10 cellular contexts compared by ENCODE assay signal in the genomic region with DNA sequence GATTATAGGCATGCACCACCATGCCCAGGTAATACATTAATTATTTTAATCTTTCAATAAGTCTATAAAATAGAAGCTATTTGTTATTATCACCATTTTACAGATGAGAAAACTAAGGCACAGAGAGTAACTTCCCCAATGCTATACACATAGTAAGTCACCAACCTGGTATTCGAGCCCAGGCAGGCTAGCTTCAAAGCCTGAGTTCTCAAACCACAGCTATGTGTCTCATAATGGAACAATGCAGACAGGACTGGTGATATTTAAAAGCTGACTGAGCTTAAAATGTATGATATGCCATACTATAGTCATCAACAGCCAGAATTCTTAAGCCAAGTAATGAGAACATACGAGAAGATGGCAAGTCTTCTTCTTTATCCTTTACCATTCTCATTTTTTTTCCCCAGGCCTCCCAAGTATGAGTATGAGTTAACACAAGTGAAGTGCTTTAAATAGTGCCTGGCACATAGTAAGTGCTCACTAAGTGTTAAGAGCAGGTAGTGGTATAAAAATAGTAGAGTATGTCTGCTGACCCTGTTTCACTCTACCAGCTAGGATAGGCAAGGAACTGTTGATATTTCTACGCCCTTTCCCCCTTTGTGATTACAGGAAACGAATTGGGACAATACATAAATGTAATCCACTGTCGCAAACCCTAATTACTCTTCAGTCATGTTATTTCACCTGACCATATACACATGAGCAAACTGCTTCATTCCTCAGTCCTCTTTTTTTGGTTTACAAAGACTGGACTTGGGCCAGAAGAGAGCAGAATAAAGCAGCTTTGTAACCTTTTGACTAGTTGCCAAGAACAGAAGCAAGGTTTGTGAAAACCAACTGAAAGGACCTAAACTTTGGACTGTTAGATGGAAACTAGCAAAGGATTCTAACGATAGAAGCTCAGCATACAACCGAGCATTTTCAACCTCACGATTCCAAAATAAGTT. TPM values are rescaled to one million over a fixed set of nuclear protein-coding genes. Genes with fewer than 3 reads are reported as not detected.
DNase-seq lines count a peak whose midpoint lies in the region; ATAC-seq and TF ChIP-seq lines count a peak whose summit lies in the region.
"Had no signal": no experiment of that assay in that cellular context is flagged by ENCODE, and none has a peak within 500 bp of the region (broad histone marks: within the 10 kb centered on the region; RNA-seq: fewer than 3 reads in every experiment).

No MANE protein-coding gene starts in this region.

- peaks cover 7 to 16% of the 10 kb centered on the region in 2 experiments for H3K4me1 ChIP-seq in HCT116 (ENCODE audit: control insufficient read depth in 1 of 2, insufficient read depth in 2 of 2, low read length in 2 of 2)
- H3K4me1 ChIP-seq in heart left ventricle, result peaks cover 0 to 47% (median 24%) of the 10 kb centered on the region in 12 donors
- peaks cover 43 to 52% of the 10 kb centered on the region in 2 donors for H3K4me1 ChIP-seq in gastrocnemius medialis
- H3K4me1 ChIP-seq in CD8-positive, alpha-beta memory T cell (ENCODE audit: insufficient read depth, low read length), result no peaks in the 10 kb centered on the region

- no peaks in the 10 kb centered on the region for H4K20me1 ChIP-seq in HCT116 (ENCODE audit: insufficient read depth)

- no peaks in the 10 kb centered on the region for H3K9me3 ChIP-seq in HCT116 (ENCODE audit: control insufficient read depth in 1 of 2, insufficient read depth in 1 of 2, low read depth in 1 of 2, low read length in 2 of 2)
- no peaks in the 10 kb centered on the region for H3K9me3 ChIP-seq in heart left ventricle
- no peaks in the 10 kb centered on the region for H3K9me3 ChIP-seq in gastrocnemius medialis
- no peaks in the 10 kb centered on the region for H3K9me3 ChIP-seq in CD8-positive, alpha-beta memory T cell (ENCODE audit: low read length)
- H3K9me3 ChIP-seq: sigmoid colon had no signal

- TF ChIP-seq POLR2A in HCT116 (IDR thresholded peaks at IDR 0.05; ENCODE audit: borderline replicate concordance, extremely low read depth, insufficient read depth, insufficient read length), result no peak
- no peak for TF ChIP-seq POLR2A in heart left ventricle (IDR thresholded peaks at IDR 0.05)
- no peak for TF ChIP-seq POLR2A in gastrocnemius medialis (IDR thresholded peaks at IDR 0.05)

- DNase-seq in HCT116 (ENCODE audit: low read depth, low spot score) (peak; percentile 8), amniotic epithelial cell (ENCODE audit: low read depth) (peak; percentile 82), heart left ventricle (no peak), gastrocnemius medialis (no peak), mucosa of gallbladder (ENCODE audit: low spot score) (no peak), MV-4-11 (lab: John Stamatoyannopoulos, UW) (no peak)
- no peak for DNase-seq in CD8-positive, alpha-beta memory T cell
- DNase-seq: activated CD4-positive, alpha-beta memory T cell treated with anti-CD3 and anti-CD28 coated beads, Interleukin-2, amount 10 ng/mL, durations not matched to agents 7 days and 5 days; sigmoid colon had no signal

- H3K36me3 ChIP-seq in HCT116 (ENCODE audit: control insufficient read depth in 1 of 2, insufficient read depth in 2 of 2, low read length in 2 of 2) (no peaks in the 10 kb centered on the region; a peak in 1 of 4 replicates), heart left ventricle (peaks cover 0 to 19% (median 13%) of the 10 kb centered on the region in 9 donors), gastrocnemius medialis (no peaks in the 10 kb centered on the region)
- H3K36me3 ChIP-seq in CD8-positive, alpha-beta memory T cell (ENCODE audit: insufficient read depth, low read length), result no peaks in the 10 kb centered on the region

- no peak overlapping the region for H3K9ac ChIP-seq in HCT116 (ENCODE audit: low read length)

- 44 to 60% (median 53%) methylated on average over 8 of the region's 8 CpGs for WGBS in heart left ventricle, 4 donors

- no peaks in the 10 kb centered on the region for H3K9me2 ChIP-seq in HCT116 (ENCODE audit: insufficient read depth)

- ATAC-seq in HCT116 (peak; percentile 75), heart left ventricle (peak; percentile 34 to 88 (median 81)), gastrocnemius medialis (peak; percentile 47 to 68), HG02763 (IDR thresholded peaks at IDR 0.05; ENCODE audit: unreplicated experiment) (no peak)

- CTCF ChIA-PET in HCT116 (lab: Charles Lee), result interaction anchor here (0.6 to 1.9 kb wide), 4 partner anchors 9 to 130 kb away, joined by 3 to 7 read pairs (median 4); partner anchors contain the start of gene EYA3
- CTCF ChIA-PET in CD8-positive, alpha-beta memory T cell (lab: Charles Lee), result interaction anchor here (1.7 to 2.5 kb wide), 3 partner anchors 9 to 218 kb away, joined by 3 to 9 read pairs (median 7); partner anchors contain the start of gene EYA3

- no peak overlapping the region for H3K4me3 Mint-ChIP-seq in CD8-positive, alpha-beta memory T cell
- H3K4me3 Mint-ChIP-seq: activated CD4-positive, alpha-beta memory T cell treated with anti-CD3 and anti-CD28 coated beads, Interleukin-2, amount 10 ng/mL, durations not matched to agents 7 days and 5 days had no signal

- peak overlapping the region in 1 of 8 donors; percentile 71 for H3K27ac Mint-ChIP-seq in CD8-positive, alpha-beta memory T cell
- H3K27ac Mint-ChIP-seq: activated CD4-positive, alpha-beta memory T cell treated with anti-CD3 and anti-CD28 coated beads, Interleukin-2, amount 10 ng/mL, durations not matched to agents 7 days and 5 days had no signal

- intact Hi-C loops in HCT116 (cut with micrococcal nuclease), result no loop called here
- intact Hi-C loops in heart left ventricle (cut with DNase I), result no loop called here
- intact Hi-C loops in gastrocnemius medialis (cut with DNase I; ENCODE audit: low total_unique reads), result no loop called here

- RAD21 ChIA-PET in HCT116 (lab: Charles Lee; ENCODE audit: low non-redundant PET in 1 of 2, low total read pairs in 2 of 2, uncharacterized antibody in 2 of 2, unreplicated experiment in 2 of 2), result no interaction called here

- H3K27ac ChIP-seq in HCT116 (ENCODE audit: low read depth, low read length), result no peak overlapping the region; the same call in 1 of the 2 replicates
- H3K27ac ChIP-seq in heart left ventricle, result peak overlapping the region in 11 of 12 donors; percentile 46 to 81 (median 62)
- peak overlapping the region; percentile 50 to 81 (median 66) for H3K27ac ChIP-seq in gastrocnemius medialis
- H3K27ac ChIP-seq in CD8-positive, alpha-beta memory T cell (ENCODE audit: low read depth, low read length), result no peak overlapping the region
- H3K27ac ChIP-seq: sigmoid colon had no signal

- H3K27me3 ChIP-seq in HCT116 (ENCODE audit: insufficient read depth, low read length), result no peaks in the 10 kb centered on the region
- no peaks in the 10 kb centered on the region for H3K27me3 ChIP-seq in heart left ventricle
- no peaks in the 10 kb centered on the region for H3K27me3 ChIP-seq in gastrocnemius medialis
- no peaks in the 10 kb centered on the region for H3K27me3 ChIP-seq in CD8-positive, alpha-beta memory T cell (ENCODE audit: insufficient read depth, low read length, poor library complexity, severe bottlenecking)
- H3K27me3 ChIP-seq: sigmoid colon had no signal

- POLR2A ChIA-PET in HCT116 (lab: Charles Lee), result no interaction called here
- POLR2A ChIA-PET in CD8-positive, alpha-beta memory T cell (lab: Charles Lee), result no interaction called here

- TF ChIP-seq RAD21 in HCT116 (IDR thresholded peaks at IDR 0.05; ENCODE audit: low read depth), result no peak

- H3K36me3 Mint-ChIP-seq in CD8-positive, alpha-beta memory T cell, result peaks cover 0 to 38% (median 4%) of the 10 kb centered on the region in 3 donors

- H3K9me3 Mint-ChIP-seq in CD8-positive, alpha-beta memory T cell, result no peaks in the 10 kb centered on the region
- H3K9me3 Mint-ChIP-seq: activated CD4-positive, alpha-beta memory T cell treated with anti-CD3 and anti-CD28 coated beads, Interleukin-2, amount 10 ng/mL, durations not matched to agents 7 days and 5 days had no signal

- in situ Hi-C loops in gastrocnemius medialis (cut with MboI; ENCODE audit: low sequenced_read_pairs in 4 of 4), result no loop called here

- no peak for TF ChIP-seq CTCF in HCT116 (IDR thresholded peaks at IDR 0.05 in 2 of 3, conservative IDR thresholded peaks at IDR 0.05 in 1 of 3; ENCODE audit: borderline replicate concordance in 1 of 3, insufficient read depth in 1 of 3, low read depth in 2 of 3, low read length in 2 of 3)
- no peak for TF ChIP-seq CTCF in heart left ventricle (IDR thresholded peaks at IDR 0.05)
- no peak for TF ChIP-seq CTCF in gastrocnemius medialis (IDR thresholded peaks at IDR 0.05 in 4 of 5, conservative IDR thresholded peaks at IDR 0.05 in 1 of 5)

- no TSS peak for BruUV-seq in HCT116 (replicated peaks; lab: Mats Ljungman, UMichigan)

- H3K27me3 Mint-ChIP-seq in CD8-positive, alpha-beta memory T cell, result no peaks in the 10 kb centered on the region
- H3K27me3 Mint-ChIP-seq: activated CD4-positive, alpha-beta memory T cell treated with anti-CD3 and anti-CD28 coated beads, Interleukin-2, amount 10 ng/mL, durations not matched to agents 7 days and 5 days had no signal

- peak overlapping the region; percentile 5; the same call in 1 of the 2 replicates for H3K4me2 ChIP-seq in HCT116 (ENCODE audit: low read length)

- H3K4me3 ChIP-seq in HCT116 (replicated peaks in 1 of 2; ENCODE audit: low read depth in 1 of 2, low read length in 2 of 2), result no peak overlapping the region
- H3K4me3 ChIP-seq in heart left ventricle, result no peak overlapping the region
- H3K4me3 ChIP-seq in gastrocnemius medialis, result no peak overlapping the region
- H3K4me3 ChIP-seq in CD8-positive, alpha-beta memory T cell (ENCODE audit: low read length), result no peak overlapping the region
- H3K4me3 ChIP-seq: sigmoid colon had no signal

- H3K79me2 ChIP-seq in HCT116 (ENCODE audit: insufficient read depth, low read length), result peaks cover 85% of the 10 kb centered on the region

- peaks cover 14 to 46% (median 33%) of the 10 kb centered on the region in 3 donors for H3K4me1 Mint-ChIP-seq in CD8-positive, alpha-beta memory T cell

- no peak overlapping the region for H2AFZ ChIP-seq in HCT116 (ENCODE audit: low read depth, low read length, poor library complexity, severe bottlenecking)

TF ChIP-seq in HCT116, 20 proteins besides CTCF, POLR2A, EP300 and RAD21 (continues in another document):
- TF ChIP-seq SIN3A (IDR thresholded peaks at IDR 0.05; ENCODE audit: low read depth) (no peak), EZH2 (IDR thresholded peaks at IDR 0.05) (no peak), SRF (IDR thresholded peaks at IDR 0.05; ENCODE audit: low read depth) (no peak), ZNF274 (IDR thresholded peaks at IDR 0.05; ENCODE audit: low read depth, low read length) (no peak), CEBPB (IDR thresholded peaks at IDR 0.05; ENCODE audit: low read depth) (no peak)

RNA-seq across cellular contexts. Expression of gene EYA3, which starts 9.5 kb away (rescaled TPM):
- total RNA-seq in HCT116 (2021; ENCODE audit: unreplicated experiment) (25.9 TPM), heart left ventricle (10 to 100 TPM; 13.3 to 23.3 (median 18.8) TPM), gastrocnemius medialis (10 to 100 TPM in 3 of 4 donors, 1 to 10 TPM in 1; 9.2 to 19.5 (median 15.4) TPM), mucosa of gallbladder (19.0 TPM)
- 10.4 TPM in 2 replicates for polyA plus RNA-seq in HCT116 (2012)
- 1 to 10 TPM; 5.8 to 8.2 TPM for polyA plus RNA-seq in heart left ventricle
- total RNA-seq in CD8-positive, alpha-beta memory T cell, result 10 to 100 TPM; 31.5 to 34.6 TPM
- 6.0 TPM for polyA plus RNA-seq in CD8-positive, alpha-beta memory T cell

Comparison
In these comparisons a context has a peak if more than half of its experiments do, and no peak if none do; other contexts are left out.
1. DNase-seq: peak in HCT116 (single experiment) and amniotic epithelial cell (single experiment); none in heart left ventricle (0 of 5), gastrocnemius medialis (0 of 2), mucosa of gallbladder (single experiment), MV-4-11 (single experiment) and CD8-positive, alpha-beta memory T cell (0 of 5).
2. H3K27ac ChIP-seq: peak in heart left ventricle (11 of 12) and gastrocnemius medialis (4 of 4); none in HCT116 (single experiment) and CD8-positive, alpha-beta memory T cell (single experiment).